ENCODE assay signal across 8 cellular contexts in the genomic region with DNA sequence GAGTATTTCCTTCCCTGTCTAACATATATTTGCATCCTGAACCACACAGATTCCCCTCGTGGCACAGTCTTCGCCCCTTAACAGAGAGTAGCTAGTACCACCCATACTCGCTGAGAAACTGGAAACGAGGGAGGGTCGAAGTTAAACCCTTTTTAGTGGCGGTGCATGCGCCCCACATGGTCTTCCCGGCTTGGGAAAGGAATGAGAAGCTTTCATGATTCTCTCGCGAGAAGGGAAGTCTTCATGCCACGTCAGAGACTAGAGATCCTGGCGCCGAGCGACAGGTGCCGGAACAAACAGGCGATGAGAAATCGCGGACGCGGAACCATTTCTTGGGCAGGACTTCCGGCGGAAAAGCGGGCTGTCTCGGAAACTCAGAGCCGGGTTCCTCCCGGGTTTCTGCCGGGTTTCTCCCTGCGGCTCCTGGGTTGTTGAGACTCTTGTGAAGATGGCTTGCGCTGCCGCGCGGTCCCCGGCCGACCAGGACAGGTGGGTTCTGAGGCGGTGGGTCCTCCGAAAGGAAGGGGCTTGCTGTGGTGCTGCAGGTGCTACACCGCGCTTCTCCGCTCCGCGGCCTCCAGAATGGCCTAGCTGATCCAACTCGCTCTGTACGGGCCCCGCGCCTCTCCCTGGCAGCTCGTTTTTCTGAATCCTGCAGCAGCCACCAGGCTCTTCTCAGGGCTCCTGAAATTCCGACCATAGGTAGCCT. TPM values are rescaled to one million over a fixed set of nuclear protein-coding genes. Genes with fewer than 3 reads are reported as not detected.
A peak's percentile ranks its signal among the peaks of the same experiment; 100 is the strongest.
DNase-seq lines count a peak whose midpoint lies in the region; ATAC-seq and TF ChIP-seq lines count a peak whose summit lies in the region.

A gene (plus strand): TSS at position 359 of the 709 bp plus-strand sequence. CDS start 90 bp downstream, at position 449.

- peak within 1 kb of the TSS; percentile 77 for H3K27ac ChIP-seq in epithelial cell of prostate

- H3K4me3 Mint-ChIP-seq in IgD-negative memory B cell, result peak within 1 kb of the TSS; percentile 95 to 99 (median 97)

- intact Hi-C loops in mucosa of descending colon (cut with DNase I, micrococcal nuclease), result no loop called here

- H3K27me3 Mint-ChIP-seq in IgD-negative memory B cell, result peaks cover 4% of the 10 kb centered on the region

- H3K4me3 ChIP-seq in mucosa of descending colon, result peak within 1 kb of the TSS; percentile 91

- H3K4me1 ChIP-seq in mucosa of descending colon (ENCODE audit: low read depth), result peaks cover 15% of the 10 kb centered on the region

- peak within 1 kb of the TSS; percentile 87 to 97 (median 96) for H3K27ac Mint-ChIP-seq in IgD-negative memory B cell

- TF ChIP-seq CTCF in mucosa of descending colon (IDR thresholded peaks at IDR 0.05), result no peak

- no peaks in the 10 kb centered on the region for H3K36me3 ChIP-seq in mucosa of descending colon (ENCODE audit: low read depth)

- no peaks in the 10 kb centered on the region for H3K9me3 ChIP-seq in mucosa of descending colon

- ATAC-seq in GM21529 (IDR thresholded peaks at IDR 0.05; ENCODE audit: unreplicated experiment), result peak; percentile 98
- ATAC-seq in mucosa of descending colon, result peak; percentile 100

- peaks cover 5% of the 10 kb centered on the region for H3K36me3 Mint-ChIP-seq in IgD-negative memory B cell

- H3K4me1 Mint-ChIP-seq in IgD-negative memory B cell, result peaks cover 12 to 21% (median 15%) of the 10 kb centered on the region in 3 donors

- H3K9me3 Mint-ChIP-seq in IgD-negative memory B cell, result no peaks in the 10 kb centered on the region

- DNase-seq in DMS114 treated with DMSO at 0.1 percent for 48 hours (lab: John Stamatoyannopoulos, UW; ENCODE audit: unreplicated experiment), result peak; percentile 96
- peak; percentile 58 for DNase-seq in OCI-M2 (lab: John Stamatoyannopoulos, UW; ENCODE audit: unreplicated experiment)
- peak; percentile 84 for DNase-seq in activated T-cell treated with anti-CD3 and anti-CD28 coated beads for 4 hours
- peak; percentile 92 for DNase-seq in epithelial cell of prostate (ENCODE audit: low read depth, low spot score)
- DNase-seq in mucosa of descending colon, result peak; percentile 94 to 97 (median 96)
- DNase-seq in stimulated activated CD8-positive, alpha-beta memory T cell treated with anti-CD3 and anti-CD28 coated beads, Interleukin-4, amount 100 ng/mL, for 24 hours (ENCODE audit: low read depth), result peak; percentile 82

RNA-seq across cellular contexts. Expression of the gene that starts here (rescaled TPM):
- polyA plus RNA-seq in IgD-negative memory B cell, result 105 TPM
- 10 to 100 TPM; 22.0 to 32.0 (median 26.9) TPM for total RNA-seq in mucosa of descending colon

Comparison
In these comparisons a context has a peak if more than half of its experiments do, and no peak if none do; other contexts are left out.
1. Peak in every context shown above with its lines: DNase-seq, ATAC-seq, H3K4me3 ChIP-seq and H3K27ac ChIP-seq.